8 cellular contexts compared by ENCODE assay signal in genomic region chr11:9574556-9574805, GRCh38. TPM values are rescaled to one million over a fixed set of nuclear protein-coding genes. Genes with fewer than 3 reads are reported as not detected.
DNase-seq lines count a peak whose midpoint lies in the region; ATAC-seq and TF ChIP-seq lines count a peak whose summit lies in the region.

No MANE protein-coding gene starts in this region.

- WGBS in gastroesophageal sphincter (ENCODE audit: low coverage in 1 of 2), 2 donors = no CpG with 5 or more reads among the region's 22 CpGs

- peak overlapping the region; percentile 90 to 99 (median 96) for H3K27ac ChIP-seq in gastroesophageal sphincter

- peak; percentile 13 for DNase-seq in NOMO-1 treated with DMSO at 0.1 percent for 48 hours (lab: John Stamatoyannopoulos, UW; ENCODE audit: unreplicated experiment)
- DNase-seq in NOMO-1 treated with dmso at 0.1 percent for 144 hours (lab: John Stamatoyannopoulos, UW; ENCODE audit: unreplicated experiment) = no peak
- peak; percentile 70 for DNase-seq in activated CD8-positive, alpha-beta memory T cell treated with anti-CD3 and anti-CD28 coated beads, Interleukin-2, amount 50 U/mL, for 48 hours
- peak; percentile 66 for DNase-seq in sciatic nerve (ENCODE audit: low spot score)
- DNase-seq in HT-29 (ENCODE audit: low spot score) = no peak

- H3K4me1 ChIP-seq in gastroesophageal sphincter = peaks cover 2 to 35% (median 11%) of the 10 kb centered on the region in 3 donors

- no peaks in the 10 kb centered on the region for H3K36me3 ChIP-seq in gastroesophageal sphincter

- no peak for TF ChIP-seq POLR2A in gastroesophageal sphincter (IDR thresholded peaks at IDR 0.05)

- H3K27me3 ChIP-seq in gastroesophageal sphincter = no peaks in the 10 kb centered on the region

- no peak for ATAC-seq in gastroesophageal sphincter
- no peak for ATAC-seq in sciatic nerve
- ATAC-seq in HG03139 (IDR thresholded peaks at IDR 0.05; ENCODE audit: unreplicated experiment) = no peak
- ATAC-seq in GM21360 (IDR thresholded peaks at IDR 0.05; ENCODE audit: unreplicated experiment) = no peak

- TF ChIP-seq CTCF in gastroesophageal sphincter (IDR thresholded peaks at IDR 0.05) = no peak

- H3K4me3 ChIP-seq in gastroesophageal sphincter = peak overlapping the region; percentile 68 to 88

- no peak for TF ChIP-seq EP300 in gastroesophageal sphincter (IDR thresholded peaks at IDR 0.05)

- intact Hi-C loops in sciatic nerve (cut with DNase I) = loop anchor here (5.0 kb wide), 1 partner anchor 38 kb away; no protein-coding TSS in a partner anchor

- no peaks in the 10 kb centered on the region for H3K9me3 ChIP-seq in gastroesophageal sphincter

RNA-seq across cellular contexts. Expression of gene WEE1, which starts 1.0 kb away (rescaled TPM):
- total RNA-seq in gastroesophageal sphincter (10 to 100 TPM; 42.5 to 65.3 (median 51.3) TPM), sciatic nerve (13.8 TPM)
- 152 and 157 TPM in 2 replicates for total RNA-seq in HT-29 (2014; rRNA removed; shearing (Covaris generic))

Comparison
In these comparisons a context has a peak if more than half of its experiments do, and no peak if none do; other contexts are left out.
1. DNase-seq: peak in NOMO-1 treated with DMSO at 0.1 percent for 48 hours (single experiment), activated CD8-positive, alpha-beta memory T cell treated with anti-CD3 and anti-CD28 coated beads, Interleukin-2, amount 50 U/mL, for 48 hours (single experiment) and sciatic nerve (single experiment); none in NOMO-1 treated with dmso at 0.1 percent for 144 hours (single experiment) and HT-29 (single experiment).